ENCODE assay signal across 2 cellular contexts in the genomic region with DNA sequence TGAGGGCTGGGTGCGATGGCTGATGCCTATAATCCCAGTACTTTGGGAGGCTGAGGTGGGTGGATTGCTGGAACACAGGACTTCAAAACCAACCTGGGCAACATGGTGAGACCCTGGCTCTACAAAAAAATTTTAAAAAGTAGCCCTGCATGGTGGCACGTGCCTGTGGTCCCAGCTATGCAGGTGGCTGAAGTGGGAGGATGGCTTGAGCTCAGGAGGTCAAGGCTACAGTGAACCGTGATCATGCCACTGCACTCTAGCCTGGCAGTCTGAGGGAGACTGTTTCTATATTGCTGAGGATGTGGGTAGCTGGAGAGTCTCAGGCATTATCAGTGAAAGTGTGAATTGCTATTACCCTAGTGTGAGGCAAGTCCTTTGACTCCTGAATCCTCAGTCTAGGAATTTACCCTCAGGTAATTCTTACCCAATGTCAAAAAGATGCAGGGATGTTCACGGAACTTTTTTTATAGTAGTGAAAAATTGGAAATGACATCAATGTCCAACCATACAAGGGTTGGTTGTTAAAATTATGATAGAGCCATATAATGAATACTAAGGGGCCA.
TF ChIP-seq lines count a peak whose summit lies in the region.

No MANE protein-coding gene starts in this region.

TF ChIP-seq in GM12891, 5 proteins besides CTCF, POLR2A, EP300 and RAD21 (continued from another document):
- TF ChIP-seq PAX5 (IDR thresholded peaks at IDR 0.05; ENCODE audit: insufficient read depth, low read length, severe bottlenecking) (no peak), SPI1 (IDR thresholded peaks at IDR 0.05; ENCODE audit: low read depth, low read length) (no peak), TAF1 (IDR thresholded peaks at IDR 0.05; ENCODE audit: low read depth, low read length) (no peak), POLR2AphosphoS5 (IDR thresholded peaks at IDR 0.05; ENCODE audit: low read depth, low read length) (no peak)

TF ChIP-seq in GM12878, 131 proteins besides CTCF, POLR2A, EP300 and RAD21:
- TF ChIP-seq CHD2 (IDR thresholded peaks at IDR 0.05; ENCODE audit: borderline replicate concordance, low read depth, low read length) = no peak
- peak in 1 of 2 experiments; percentile 57; a peak in 2 of 4 replicates for TF ChIP-seq BHLHE40 (IDR thresholded peaks at IDR 0.05; ENCODE audit: borderline replicate concordance in 1 of 2, low read depth in 2 of 2, low read length in 1 of 2)
TF ChIP-seq in GM12878: peak in this region for 1.
